Comparison of ENCODE assay signal across 1 cellular context in genomic region chr14:92793709-92794546, GRCh38.
TF ChIP-seq lines count a peak whose summit lies in the region.

GOLGA5 (plus strand) TSS chr14:92794305; CDS start chr14:92797438, 3,133 bp downstream.

TF ChIP-seq in WTC11, 78 proteins besides CTCF, POLR2A, EP300 and RAD21 (continued from another document and continues in another):
- no peak for TF ChIP-seq ZNF532 (CRISPR knock-in tag; IDR thresholded peaks at IDR 0.05; ENCODE audit: borderline replicate concordance)
- no peak for TF ChIP-seq ZNF121 (CRISPR knock-in tag; IDR thresholded peaks at IDR 0.05)
- no peak for TF ChIP-seq ZNF317 (CRISPR knock-in tag; IDR thresholded peaks at IDR 0.05; ENCODE audit: borderline replicate concordance, low read depth)
- TF ChIP-seq ESRRA (CRISPR knock-in tag; IDR thresholded peaks at IDR 0.05; ENCODE audit: borderline replicate concordance) = 0 out of 2 replicates have a peak, but pooled peaks have one; percentile 50
- TF ChIP-seq ZNF512 (CRISPR knock-in tag; IDR thresholded peaks at IDR 0.05; ENCODE audit: borderline replicate concordance) = no peak
- no peak for TF ChIP-seq ZNF423 (CRISPR knock-in tag; IDR thresholded peaks at IDR 0.05)
- TF ChIP-seq ATF3 (CRISPR knock-in tag; conservative IDR thresholded peaks at IDR 0.05) = no peak
- no peak for TF ChIP-seq MLX (CRISPR knock-in tag; IDR thresholded peaks at IDR 0.05)
- TF ChIP-seq SMAD4 (CRISPR knock-in tag; IDR thresholded peaks at IDR 0.05) = no peak
- no peak for TF ChIP-seq CREB1 (CRISPR knock-in tag; IDR thresholded peaks at IDR 0.05)
- TF ChIP-seq SP1 (CRISPR knock-in tag; conservative IDR thresholded peaks at IDR 0.05) = peak; percentile 100
- TF ChIP-seq ZNF416 (CRISPR knock-in tag; IDR thresholded peaks at IDR 0.05) = no peak
- no peak for TF ChIP-seq SOX15 (CRISPR knock-in tag; IDR thresholded peaks at IDR 0.05)
- TF ChIP-seq AR (CRISPR knock-in tag; IDR thresholded peaks at IDR 0.05) = no peak
- TF ChIP-seq ATF6 (CRISPR knock-in tag; IDR thresholded peaks at IDR 0.05) = no peak
- TF ChIP-seq FOXP1 (CRISPR knock-in tag; IDR thresholded peaks at IDR 0.05; ENCODE audit: borderline replicate concordance) = no peak; the same call in 1 of the 2 replicates
- no peak for TF ChIP-seq ZNF396 (CRISPR knock-in tag; IDR thresholded peaks at IDR 0.05; ENCODE audit: borderline replicate concordance)
- TF ChIP-seq JUN (CRISPR knock-in tag; IDR thresholded peaks at IDR 0.05) = no peak; the same call in 1 of the 2 replicates
- no peak for TF ChIP-seq STAT6 (CRISPR knock-in tag; conservative IDR thresholded peaks at IDR 0.05; ENCODE audit: low read depth)
- TF ChIP-seq PRRX2 (CRISPR knock-in tag; IDR thresholded peaks at IDR 0.05) = no peak
- TF ChIP-seq TCF7 (CRISPR knock-in tag; IDR thresholded peaks at IDR 0.05; ENCODE audit: low read depth) = no peak
- TF ChIP-seq EMX1 (CRISPR knock-in tag; IDR thresholded peaks at IDR 0.05) = no peak
- no peak for TF ChIP-seq E2F4 (CRISPR knock-in tag; IDR thresholded peaks at IDR 0.05; ENCODE audit: borderline replicate concordance, low read depth)
- TF ChIP-seq FOXJ3 (CRISPR knock-in tag; IDR thresholded peaks at IDR 0.05; ENCODE audit: borderline replicate concordance) = no peak
- no peak for TF ChIP-seq GTF2I (CRISPR knock-in tag; conservative IDR thresholded peaks at IDR 0.05)
- peak; percentile 87; the same call in 1 of the 2 replicates for TF ChIP-seq ZNF232 (CRISPR knock-in tag; IDR thresholded peaks at IDR 0.05)
- peak; percentile 39; the same call in 1 of the 2 replicates for TF ChIP-seq ARID4B (CRISPR knock-in tag; IDR thresholded peaks at IDR 0.05; ENCODE audit: borderline replicate concordance)
- TF ChIP-seq ZBTB43 (CRISPR knock-in tag; IDR thresholded peaks at IDR 0.05) = no peak
- no peak for TF ChIP-seq NR2C2 (CRISPR knock-in tag; IDR thresholded peaks at IDR 0.05)
- no peak for TF ChIP-seq JAZF1 (CRISPR knock-in tag; IDR thresholded peaks at IDR 0.05)
- TF ChIP-seq USF2 (CRISPR knock-in tag; IDR thresholded peaks at IDR 0.05) = peak; percentile 95
- TF ChIP-seq RORB (CRISPR knock-in tag; IDR thresholded peaks at IDR 0.05) = peak; percentile 14; the same call in 1 of the 2 replicates
- no peak for TF ChIP-seq GRHL2 (CRISPR knock-in tag; IDR thresholded peaks at IDR 0.05; ENCODE audit: insufficient replicate concordance, severe bottlenecking)
- TF ChIP-seq NFE2L1 (CRISPR knock-in tag; IDR thresholded peaks at IDR 0.05) = peak; percentile 78; the same call in 1 of the 2 replicates
